ENCODE assay signal across 1 cellular context in genomic region chr15:31136016-31136415, GRCh38.
TF ChIP-seq lines count a peak whose summit lies in the region.

No MANE protein-coding gene starts in this region.

TF ChIP-seq in HepG2, 621 proteins besides CTCF, POLR2A, EP300 and RAD21:
- peak; percentile 43; the same call in 1 of the 2 replicates for TF ChIP-seq MAZ (IDR thresholded peaks at IDR 0.05; ENCODE audit: borderline replicate concordance, low read depth, low read length)
- no peak for TF ChIP-seq MAZ (CRISPR knock-in tag; IDR thresholded peaks at IDR 0.05; ENCODE audit: low read depth)
- no peak for TF ChIP-seq HOMEZ (CRISPR knock-in tag; IDR thresholded peaks at IDR 0.05; ENCODE audit: low read depth)
- no peak for TF ChIP-seq ZNF264 (CRISPR knock-in tag; IDR thresholded peaks at IDR 0.05)
- TF ChIP-seq PCBP2 (optimal IDR thresholded peaks at IDR 0.05; ENCODE audit: low read depth, low read length, poor library complexity, severe bottlenecking) = no peak
- TF ChIP-seq ZNF644 (CRISPR knock-in tag; IDR thresholded peaks at IDR 0.05; ENCODE audit: low read depth) = 0 out of 2 replicates have a peak, but pooled peaks have one; percentile 26
- no peak for TF ChIP-seq ZNF468 (CRISPR knock-in tag; IDR thresholded peaks at IDR 0.05)
- peak; percentile 46; the same call in 1 of the 2 replicates for TF ChIP-seq EHMT2 (IDR thresholded peaks at IDR 0.05; ENCODE audit: borderline replicate concordance, low read depth, low read length)
- no peak for TF ChIP-seq ZNF75D (CRISPR knock-in tag; IDR thresholded peaks at IDR 0.05; ENCODE audit: borderline replicate concordance)
- no peak for TF ChIP-seq ZNF615 (CRISPR knock-in tag; IDR thresholded peaks at IDR 0.05; ENCODE audit: borderline replicate concordance)
- no peak for TF ChIP-seq PAX8 (CRISPR knock-in tag; IDR thresholded peaks at IDR 0.05; ENCODE audit: borderline replicate concordance)
- no peak for TF ChIP-seq TSC22D2 (CRISPR knock-in tag; IDR thresholded peaks at IDR 0.05; ENCODE audit: borderline replicate concordance)
- TF ChIP-seq ZFAT (CRISPR knock-in tag; conservative IDR thresholded peaks at IDR 0.05) = no peak
- TF ChIP-seq, protein P1, sequence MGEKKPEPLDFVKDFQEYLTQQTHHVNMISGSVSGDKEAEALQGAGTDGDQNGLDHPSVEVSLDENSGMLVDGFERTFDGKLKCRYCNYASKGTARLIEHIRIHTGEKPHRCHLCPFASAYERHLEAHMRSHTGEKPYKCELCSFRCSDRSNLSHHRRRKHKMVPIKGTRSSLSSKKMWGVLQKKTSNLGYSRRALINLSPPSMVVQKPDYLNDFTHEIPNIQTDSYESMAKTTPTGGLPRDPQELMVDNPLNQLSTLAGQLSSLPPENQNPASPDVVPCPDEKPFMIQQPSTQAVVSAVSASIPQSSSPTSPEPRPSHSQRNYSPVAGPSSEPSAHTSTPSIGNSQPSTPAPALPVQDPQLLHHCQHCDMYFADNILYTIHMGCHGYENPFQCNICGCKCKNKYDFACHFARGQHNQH (CRISPR knock-in tag; IDR thresholded peaks at IDR 0.05) = no peak
- TF ChIP-seq ZNF296 (CRISPR knock-in tag; conservative IDR thresholded peaks at IDR 0.05) = no peak
- TF ChIP-seq GZF1 (CRISPR knock-in tag; IDR thresholded peaks at IDR 0.05) = no peak
- no peak for TF ChIP-seq ZNF777 (CRISPR knock-in tag; IDR thresholded peaks at IDR 0.05)
- no peak for TF ChIP-seq HMG20A (CRISPR knock-in tag; IDR thresholded peaks at IDR 0.05; ENCODE audit: borderline replicate concordance)
- no peak for TF ChIP-seq ATAD3A (CRISPR knock-in tag; IDR thresholded peaks at IDR 0.05)
- TF ChIP-seq ZNF609 (CRISPR knock-in tag; IDR thresholded peaks at IDR 0.05; ENCODE audit: borderline replicate concordance) = no peak
- TF ChIP-seq ZNF629 (CRISPR knock-in tag; conservative IDR thresholded peaks at IDR 0.05) = no peak
- no peak for TF ChIP-seq PHF5A (CRISPR knock-in tag; IDR thresholded peaks at IDR 0.05; ENCODE audit: low read depth, unreplicated experiment)
- no peak for TF ChIP-seq HNRNPH1 (optimal IDR thresholded peaks at IDR 0.05; ENCODE audit: low read depth, low read length)
- peak; percentile 6 for TF ChIP-seq TEAD3 (CRISPR knock-in tag; optimal IDR thresholded peaks at IDR 0.05; ENCODE audit: borderline replicate concordance)
- no peak for TF ChIP-seq MYPOP (CRISPR knock-in tag; IDR thresholded peaks at IDR 0.05)
- no peak for TF ChIP-seq FOXO4 (CRISPR knock-in tag; conservative IDR thresholded peaks at IDR 0.05)
- no peak for TF ChIP-seq ZSCAN12 (CRISPR knock-in tag; IDR thresholded peaks at IDR 0.05)
- TF ChIP-seq JUN (CRISPR knock-in tag; IDR thresholded peaks at IDR 0.05) = no peak
